Comparison of ENCODE assay signal across 8 cellular contexts in genomic region chr2:42102606-42103450, GRCh38. TPM values are rescaled to one million over a fixed set of nuclear protein-coding genes. Genes with fewer than 3 reads are reported as not detected.
DNase-seq lines count a peak whose midpoint lies in the region; ATAC-seq and TF ChIP-seq lines count a peak whose summit lies in the region.

No MANE protein-coding gene starts in this region.

- H3K9me3 ChIP-seq in gastroesophageal sphincter (no peaks in the 10 kb centered on the region), ovary (no peaks in the 10 kb centered on the region)

- 78% methylated on average over 6 of the region's 25 CpGs; no CpG with 5 or more reads in 1 of the 2 donors for WGBS in gastroesophageal sphincter (ENCODE audit: low coverage in 1 of 2), 2 donors
- 31 to 46% (median 32%) methylated on average over 19 to 25 of the region's 25 CpGs for WGBS in ovary, 3 donors

- H3K27ac Mint-ChIP-seq in Calu3 (ENCODE audit: unreplicated experiment) = peak overlapping the region; percentile 67
- H3K27ac Mint-ChIP-seq in activated CD4-positive, alpha-beta T cell treated with anti-CD3 and anti-CD28 coated beads, Interleukin-2, amount 10 ng/mL, durations not matched to agents 24 days and 14 days = peak overlapping the region; percentile 93

- no peaks in the 10 kb centered on the region for H3K27me3 ChIP-seq in gastroesophageal sphincter
- H3K27me3 ChIP-seq in ovary = no peaks in the 10 kb centered on the region

- peak overlapping the region; percentile 4 to 89 (median 86) for H3K27ac ChIP-seq in gastroesophageal sphincter
- peak overlapping the region; percentile 86 to 96 for H3K27ac ChIP-seq in ovary

- peak overlapping the region; percentile 61 for H3K4me3 Mint-ChIP-seq in Calu3 (ENCODE audit: low read depth, unreplicated experiment)
- peak overlapping the region; percentile 74 for H3K4me3 Mint-ChIP-seq in activated CD4-positive, alpha-beta T cell treated with anti-CD3 and anti-CD28 coated beads, Interleukin-2, amount 10 ng/mL, durations not matched to agents 24 days and 14 days

- H3K4me1 Mint-ChIP-seq in Calu3 (ENCODE audit: low read depth, unreplicated experiment) = peaks cover 26% of the 10 kb centered on the region
- H3K4me1 Mint-ChIP-seq in activated CD4-positive, alpha-beta T cell treated with anti-CD3 and anti-CD28 coated beads, Interleukin-2, amount 10 ng/mL, durations not matched to agents 24 days and 14 days = peaks cover 53% of the 10 kb centered on the region

- H3K36me3 ChIP-seq in gastroesophageal sphincter (no peaks in the 10 kb centered on the region), ovary (no peaks in the 10 kb centered on the region)

- no peak for TF ChIP-seq POLR2A in gastroesophageal sphincter (IDR thresholded peaks at IDR 0.05)
- no peak for TF ChIP-seq POLR2A in ovary (IDR thresholded peaks at IDR 0.05)

- DNase-seq in Calu3 = peak; percentile 59
- peak; percentile 82 for DNase-seq in activated CD4-positive, alpha-beta T cell treated with anti-CD3 and anti-CD28 coated beads, Interleukin-2, amount 10 ng/mL, durations not matched to agents 24 days and 14 days
- peak; percentile 70 to 87 (median 79) for DNase-seq in ovary
- no peak for DNase-seq in NCI-H1092 (lab: John Stamatoyannopoulos, UW)
- no peak for DNase-seq in SKM-1 (lab: John Stamatoyannopoulos, UW; ENCODE audit: unreplicated experiment)

- CTCF ChIA-PET in Calu3 (lab: Charles Lee) = no interaction called here

- peak overlapping the region; percentile 36 to 55 for H3K4me3 ChIP-seq in gastroesophageal sphincter
- H3K4me3 ChIP-seq in ovary = peak overlapping the region; percentile 44

- ATAC-seq in HG02623 (IDR thresholded peaks at IDR 0.05; ENCODE audit: unreplicated experiment) = peak; percentile 3
- no peak for ATAC-seq in gastroesophageal sphincter
- no peak for ATAC-seq in HG03571 (IDR thresholded peaks at IDR 0.05; ENCODE audit: unreplicated experiment)

- TF ChIP-seq CTCF in Calu3 (IDR thresholded peaks at IDR 0.05; ENCODE audit: unreplicated experiment) = no peak
- TF ChIP-seq CTCF in gastroesophageal sphincter (IDR thresholded peaks at IDR 0.05) = no peak
- no peak for TF ChIP-seq CTCF in ovary (IDR thresholded peaks at IDR 0.05)

- H3K36me3 Mint-ChIP-seq in Calu3 (ENCODE audit: insufficient read depth, unreplicated experiment) = peaks cover 14% of the 10 kb centered on the region
- H3K36me3 Mint-ChIP-seq in activated CD4-positive, alpha-beta T cell treated with anti-CD3 and anti-CD28 coated beads, Interleukin-2, amount 10 ng/mL, durations not matched to agents 24 days and 14 days (ENCODE audit: low read depth) = peaks cover 9% of the 10 kb centered on the region

- no TSS peak for BruUV-seq in Calu3 (replicated peaks; lab: Mats Ljungman, UMichigan)

- H3K4me1 ChIP-seq in gastroesophageal sphincter (peaks cover 0 to 40% (median 19%) of the 10 kb centered on the region in 3 donors), ovary (ENCODE audit: insufficient read depth) (peaks cover 4% of the 10 kb centered on the region)

- peaks cover 4% of the 10 kb centered on the region for H3K9me3 Mint-ChIP-seq in Calu3 (ENCODE audit: low read depth, unreplicated experiment)
- H3K9me3 Mint-ChIP-seq in activated CD4-positive, alpha-beta T cell treated with anti-CD3 and anti-CD28 coated beads, Interleukin-2, amount 10 ng/mL, durations not matched to agents 24 days and 14 days = peaks cover 9% of the 10 kb centered on the region

- no peak for TF ChIP-seq EP300 in gastroesophageal sphincter (IDR thresholded peaks at IDR 0.05)
- TF ChIP-seq EP300 in ovary (IDR thresholded peaks at IDR 0.05) = no peak

- intact Hi-C loops in Calu3 (cut with micrococcal nuclease; ENCODE audit: unreplicated experiment) (no loop called here), ovary (cut with DNase I) (loop anchor here in 1 of 4 donors (5.0 kb wide), 1 partner anchor 259 kb away; the partner anchor contains the start of gene COX7A2L)
- intact Hi-C loops in activated CD4-positive, alpha-beta T cell treated with anti-CD3 and anti-CD28 coated beads, Interleukin-2, amount 10 ng/mL, durations not matched to agents 24 days and 14 days (cut with micrococcal nuclease) = loop anchor here (1.0 to 5.0 kb wide), 5 partner anchors 21 to 389 kb away; partner anchors contain the start of genes COX7A2L, EML4 and KCNG3

- H3K27me3 Mint-ChIP-seq in Calu3 (ENCODE audit: unreplicated experiment) = no peaks in the 10 kb centered on the region
- no peaks in the 10 kb centered on the region for H3K27me3 Mint-ChIP-seq in activated CD4-positive, alpha-beta T cell treated with anti-CD3 and anti-CD28 coated beads, Interleukin-2, amount 10 ng/mL, durations not matched to agents 24 days and 14 days

RNA-seq across cellular contexts. Expression of gene PKDCC, which starts 55.0 kb away (rescaled TPM):
- 11.3 and 12.5 TPM in 2 replicates for total RNA-seq in Calu3 (2022)
- not detected in 2 replicates for total RNA-seq in activated CD4-positive, alpha-beta T cell treated with anti-CD3 and anti-CD28 coated beads, Interleukin-2, amount 10 ng/mL, durations not matched to agents 24 days and 14 days
- 100 to 1,000 TPM in 3 of 4 donors, 10 to 100 TPM in 1; 89.0 to 277 (median 194) TPM for total RNA-seq in gastroesophageal sphincter
- 100 to 1,000 TPM in 6 of 7 donors, 10 to 100 TPM in 1; 90.6 to 576 (median 272) TPM for total RNA-seq in ovary
- 100 to 1,000 TPM in 1 of 2 donors, 10 to 100 TPM in 1; 58.5 to 117 TPM for polyA plus RNA-seq in ovary

Comparison
In these comparisons a context has a peak if more than half of its experiments do, and no peak if none do; other contexts are left out.
1. DNase-seq: peak in Calu3 (single experiment), activated CD4-positive, alpha-beta T cell treated with anti-CD3 and anti-CD28 coated beads, Interleukin-2, amount 10 ng/mL, durations not matched to agents 24 days and 14 days (single experiment) and ovary (5 of 5); none in NCI-H1092 (single experiment) and SKM-1 (single experiment).
2. RNA of gene PKDCC, which starts 55.0 kb away (total RNA-seq): 90.6 to 576 TPM in ovary, 89.0 to 277 TPM in gastroesophageal sphincter and 11.3 to 12.5 TPM in Calu3; not detected in activated CD4-positive, alpha-beta T cell treated with anti-CD3 and anti-CD28 coated beads, Interleukin-2, amount 10 ng/mL, durations not matched to agents 24 days and 14 days; every median in the first group is over 10 times any median in the second.